In genomic region chr16:23240994-23241393, GRCh38 we compare ENCODE assay signal across 1 cellular context.
TF ChIP-seq lines count a peak whose summit lies in the region.

No MANE protein-coding gene starts in this region.

TF ChIP-seq in HepG2, 621 proteins besides CTCF, POLR2A, EP300 and RAD21 (continued from another document):
- TF ChIP-seq, protein P1, sequence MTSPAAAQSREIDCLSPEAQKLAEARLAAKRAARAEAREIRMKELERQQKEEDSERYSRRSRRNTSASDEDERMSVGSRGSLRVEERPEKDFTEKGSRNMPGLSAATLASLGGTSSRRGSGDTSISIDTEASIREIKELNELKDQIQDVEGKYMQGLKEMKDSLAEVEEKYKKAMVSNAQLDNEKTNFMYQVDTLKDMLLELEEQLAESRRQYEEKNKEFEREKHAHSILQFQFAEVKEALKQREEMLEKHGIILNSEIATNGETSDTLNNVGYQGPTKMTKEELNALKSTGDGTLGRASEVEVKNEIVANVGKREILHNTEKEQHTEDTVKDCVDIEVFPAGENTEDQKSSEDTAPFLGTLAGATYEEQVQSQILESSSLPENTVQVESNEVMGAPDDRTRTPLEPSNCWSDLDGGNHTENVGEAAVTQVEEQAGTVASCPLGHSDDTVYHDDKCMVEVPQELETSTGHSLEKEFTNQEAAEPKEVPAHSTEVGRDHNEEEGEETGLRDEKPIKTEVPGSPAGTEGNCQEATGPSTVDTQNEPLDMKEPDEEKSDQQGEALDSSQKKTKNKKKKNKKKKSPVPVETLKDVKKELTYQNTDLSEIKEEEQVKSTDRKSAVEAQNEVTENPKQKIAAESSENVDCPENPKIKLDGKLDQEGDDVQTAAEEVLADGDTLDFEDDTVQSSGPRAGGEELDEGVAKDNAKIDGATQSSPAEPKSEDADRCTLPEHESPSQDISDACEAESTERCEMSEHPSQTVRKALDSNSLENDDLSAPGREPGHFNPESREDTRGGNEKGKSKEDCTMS (CRISPR knock-in tag; conservative IDR thresholded peaks at IDR 0.05) = no peak
- TF ChIP-seq PITX1 (CRISPR knock-in tag; IDR thresholded peaks at IDR 0.05) (peak; percentile 94), XRCC5 (optimal IDR thresholded peaks at IDR 0.05; ENCODE audit: low read length) (no peak), HMG20A (CRISPR knock-in tag; IDR thresholded peaks at IDR 0.05; ENCODE audit: borderline replicate concordance) (peak; percentile 35; the same call in 1 of the 2 replicates), ISL2 (CRISPR knock-in tag; IDR thresholded peaks at IDR 0.05) (peak; percentile 68; the same call in 1 of the 2 replicates), SOX6 (IDR thresholded peaks at IDR 0.05) (no peak), SOX6 (CRISPR knock-in tag; IDR thresholded peaks at IDR 0.05) (peak; percentile 75), ZNF7 (CRISPR knock-in tag; IDR thresholded peaks at IDR 0.05) (peak; percentile 13; the same call in 1 of the 2 replicates), ZNF512 (CRISPR knock-in tag; IDR thresholded peaks at IDR 0.05) (no peak), TFAP4 (IDR thresholded peaks at IDR 0.05; ENCODE audit: borderline replicate concordance, low read depth) (0 out of 2 replicates have a peak, but pooled peaks have one; percentile 10), FOXO1 (CRISPR knock-in tag; IDR thresholded peaks at IDR 0.05) (no peak), HHEX (CRISPR knock-in tag; IDR thresholded peaks at IDR 0.05) (peak; percentile 95), GZF1 (CRISPR knock-in tag; IDR thresholded peaks at IDR 0.05) (no peak), ZNF713 (CRISPR knock-in tag; IDR thresholded peaks at IDR 0.05) (no peak), ZNF703 (CRISPR knock-in tag; IDR thresholded peaks at IDR 0.05; ENCODE audit: borderline replicate concordance) (no peak; the same call in 1 of the 2 replicates), HNF4A (CRISPR knock-in tag; IDR thresholded peaks at IDR 0.05) (no peak; the same call in 1 of the 2 replicates), ZNF629 (CRISPR knock-in tag; conservative IDR thresholded peaks at IDR 0.05) (no peak), ZBTB42 (CRISPR knock-in tag; IDR thresholded peaks at IDR 0.05) (no peak), ZNF720 (CRISPR knock-in tag; IDR thresholded peaks at IDR 0.05) (no peak), CENPX (CRISPR knock-in tag; IDR thresholded peaks at IDR 0.05) (no peak), EEA1 (CRISPR knock-in tag; IDR thresholded peaks at IDR 0.05; ENCODE audit: borderline replicate concordance) (no peak)
- TF ChIP-seq, protein P2, sequence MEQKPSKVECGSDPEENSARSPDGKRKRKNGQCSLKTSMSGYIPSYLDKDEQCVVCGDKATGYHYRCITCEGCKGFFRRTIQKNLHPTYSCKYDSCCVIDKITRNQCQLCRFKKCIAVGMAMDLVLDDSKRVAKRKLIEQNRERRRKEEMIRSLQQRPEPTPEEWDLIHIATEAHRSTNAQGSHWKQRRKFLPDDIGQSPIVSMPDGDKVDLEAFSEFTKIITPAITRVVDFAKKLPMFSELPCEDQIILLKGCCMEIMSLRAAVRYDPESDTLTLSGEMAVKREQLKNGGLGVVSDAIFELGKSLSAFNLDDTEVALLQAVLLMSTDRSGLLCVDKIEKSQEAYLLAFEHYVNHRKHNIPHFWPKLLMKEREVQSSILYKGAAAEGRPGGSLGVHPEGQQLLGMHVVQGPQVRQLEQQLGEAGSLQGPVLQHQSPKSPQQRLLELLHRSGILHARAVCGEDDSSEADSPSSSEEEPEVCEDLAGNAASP (CRISPR knock-in tag; IDR thresholded peaks at IDR 0.05; ENCODE audit: borderline replicate concordance) = peak; percentile 40; the same call in 1 of the 2 replicates
- TF ChIP-seq, protein P3, sequence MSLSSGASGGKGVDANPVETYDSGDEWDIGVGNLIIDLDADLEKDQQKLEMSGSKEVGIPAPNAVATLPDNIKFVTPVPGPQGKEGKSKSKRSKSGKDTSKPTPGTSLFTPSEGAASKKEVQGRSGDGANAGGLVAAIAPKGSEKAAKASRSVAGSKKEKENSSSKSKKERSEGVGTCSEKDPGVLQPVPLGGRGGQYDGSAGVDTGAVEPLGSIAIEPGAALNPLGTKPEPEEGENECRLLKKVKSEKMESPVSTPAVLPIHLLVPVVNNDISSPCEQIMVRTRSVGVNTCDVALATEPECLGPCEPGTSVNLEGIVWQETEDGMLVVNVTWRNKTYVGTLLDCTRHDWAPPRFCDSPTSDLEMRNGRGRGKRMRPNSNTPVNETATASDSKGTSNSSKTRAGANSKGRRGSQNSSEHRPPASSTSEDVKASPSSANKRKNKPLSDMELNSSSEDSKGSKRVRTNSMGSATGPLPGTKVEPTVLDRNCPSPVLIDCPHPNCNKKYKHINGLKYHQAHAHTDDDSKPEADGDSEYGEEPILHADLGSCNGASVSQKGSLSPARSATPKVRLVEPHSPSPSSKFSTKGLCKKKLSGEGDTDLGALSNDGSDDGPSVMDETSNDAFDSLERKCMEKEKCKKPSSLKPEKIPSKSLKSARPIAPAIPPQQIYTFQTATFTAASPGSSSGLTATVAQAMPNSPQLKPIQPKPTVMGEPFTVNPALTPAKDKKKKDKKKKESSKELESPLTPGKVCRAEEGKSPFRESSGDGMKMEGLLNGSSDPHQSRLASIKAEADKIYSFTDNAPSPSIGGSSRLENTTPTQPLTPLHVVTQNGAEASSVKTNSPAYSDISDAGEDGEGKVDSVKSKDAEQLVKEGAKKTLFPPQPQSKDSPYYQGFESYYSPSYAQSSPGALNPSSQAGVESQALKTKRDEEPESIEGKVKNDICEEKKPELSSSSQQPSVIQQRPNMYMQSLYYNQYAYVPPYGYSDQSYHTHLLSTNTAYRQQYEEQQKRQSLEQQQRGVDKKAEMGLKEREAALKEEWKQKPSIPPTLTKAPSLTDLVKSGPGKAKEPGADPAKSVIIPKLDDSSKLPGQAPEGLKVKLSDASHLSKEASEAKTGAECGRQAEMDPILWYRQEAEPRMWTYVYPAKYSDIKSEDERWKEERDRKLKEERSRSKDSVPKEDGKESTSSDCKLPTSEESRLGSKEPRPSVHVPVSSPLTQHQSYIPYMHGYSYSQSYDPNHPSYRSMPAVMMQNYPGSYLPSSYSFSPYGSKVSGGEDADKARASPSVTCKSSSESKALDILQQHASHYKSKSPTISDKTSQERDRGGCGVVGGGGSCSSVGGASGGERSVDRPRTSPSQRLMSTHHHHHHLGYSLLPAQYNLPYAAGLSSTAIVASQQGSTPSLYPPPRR (CRISPR knock-in tag; IDR thresholded peaks at IDR 0.05; ENCODE audit: borderline replicate concordance) = peak; percentile 98
- TF ChIP-seq, protein P4, sequence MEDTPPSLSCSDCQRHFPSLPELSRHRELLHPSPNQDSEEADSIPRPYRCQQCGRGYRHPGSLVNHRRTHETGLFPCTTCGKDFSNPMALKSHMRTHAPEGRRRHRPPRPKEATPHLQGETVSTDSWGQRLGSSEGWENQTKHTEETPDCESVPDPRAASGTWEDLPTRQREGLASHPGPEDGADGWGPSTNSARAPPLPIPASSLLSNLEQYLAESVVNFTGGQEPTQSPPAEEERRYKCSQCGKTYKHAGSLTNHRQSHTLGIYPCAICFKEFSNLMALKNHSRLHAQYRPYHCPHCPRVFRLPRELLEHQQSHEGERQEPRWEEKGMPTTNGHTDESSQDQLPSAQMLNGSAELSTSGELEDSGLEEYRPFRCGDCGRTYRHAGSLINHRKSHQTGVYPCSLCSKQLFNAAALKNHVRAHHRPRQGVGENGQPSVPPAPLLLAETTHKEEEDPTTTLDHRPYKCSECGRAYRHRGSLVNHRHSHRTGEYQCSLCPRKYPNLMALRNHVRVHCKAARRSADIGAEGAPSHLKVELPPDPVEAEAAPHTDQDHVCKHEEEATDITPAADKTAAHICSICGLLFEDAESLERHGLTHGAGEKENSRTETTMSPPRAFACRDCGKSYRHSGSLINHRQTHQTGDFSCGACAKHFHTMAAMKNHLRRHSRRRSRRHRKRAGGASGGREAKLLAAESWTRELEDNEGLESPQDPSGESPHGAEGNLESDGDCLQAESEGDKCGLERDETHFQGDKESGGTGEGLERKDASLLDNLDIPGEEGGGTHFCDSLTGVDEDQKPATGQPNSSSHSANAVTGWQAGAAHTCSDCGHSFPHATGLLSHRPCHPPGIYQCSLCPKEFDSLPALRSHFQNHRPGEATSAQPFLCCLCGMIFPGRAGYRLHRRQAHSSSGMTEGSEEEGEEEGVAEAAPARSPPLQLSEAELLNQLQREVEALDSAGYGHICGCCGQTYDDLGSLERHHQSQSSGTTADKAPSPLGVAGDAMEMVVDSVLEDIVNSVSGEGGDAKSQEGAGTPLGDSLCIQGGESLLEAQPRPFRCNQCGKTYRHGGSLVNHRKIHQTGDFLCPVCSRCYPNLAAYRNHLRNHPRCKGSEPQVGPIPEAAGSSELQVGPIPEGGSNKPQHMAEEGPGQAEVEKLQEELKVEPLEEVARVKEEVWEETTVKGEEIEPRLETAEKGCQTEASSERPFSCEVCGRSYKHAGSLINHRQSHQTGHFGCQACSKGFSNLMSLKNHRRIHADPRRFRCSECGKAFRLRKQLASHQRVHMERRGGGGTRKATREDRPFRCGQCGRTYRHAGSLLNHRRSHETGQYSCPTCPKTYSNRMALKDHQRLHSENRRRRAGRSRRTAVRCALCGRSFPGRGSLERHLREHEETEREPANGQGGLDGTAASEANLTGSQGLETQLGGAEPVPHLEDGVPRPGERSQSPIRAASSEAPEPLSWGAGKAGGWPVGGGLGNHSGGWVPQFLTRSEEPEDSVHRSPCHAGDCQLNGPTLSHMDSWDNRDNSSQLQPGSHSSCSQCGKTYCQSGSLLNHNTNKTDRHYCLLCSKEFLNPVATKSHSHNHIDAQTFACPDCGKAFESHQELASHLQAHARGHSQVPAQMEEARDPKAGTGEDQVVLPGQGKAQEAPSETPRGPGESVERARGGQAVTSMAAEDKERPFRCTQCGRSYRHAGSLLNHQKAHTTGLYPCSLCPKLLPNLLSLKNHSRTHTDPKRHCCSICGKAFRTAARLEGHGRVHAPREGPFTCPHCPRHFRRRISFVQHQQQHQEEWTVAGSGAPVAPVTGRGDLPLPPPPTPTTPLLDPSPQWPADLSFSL (CRISPR knock-in tag; IDR thresholded peaks at IDR 0.05) = peak; percentile 74
- TF ChIP-seq, protein P5, sequence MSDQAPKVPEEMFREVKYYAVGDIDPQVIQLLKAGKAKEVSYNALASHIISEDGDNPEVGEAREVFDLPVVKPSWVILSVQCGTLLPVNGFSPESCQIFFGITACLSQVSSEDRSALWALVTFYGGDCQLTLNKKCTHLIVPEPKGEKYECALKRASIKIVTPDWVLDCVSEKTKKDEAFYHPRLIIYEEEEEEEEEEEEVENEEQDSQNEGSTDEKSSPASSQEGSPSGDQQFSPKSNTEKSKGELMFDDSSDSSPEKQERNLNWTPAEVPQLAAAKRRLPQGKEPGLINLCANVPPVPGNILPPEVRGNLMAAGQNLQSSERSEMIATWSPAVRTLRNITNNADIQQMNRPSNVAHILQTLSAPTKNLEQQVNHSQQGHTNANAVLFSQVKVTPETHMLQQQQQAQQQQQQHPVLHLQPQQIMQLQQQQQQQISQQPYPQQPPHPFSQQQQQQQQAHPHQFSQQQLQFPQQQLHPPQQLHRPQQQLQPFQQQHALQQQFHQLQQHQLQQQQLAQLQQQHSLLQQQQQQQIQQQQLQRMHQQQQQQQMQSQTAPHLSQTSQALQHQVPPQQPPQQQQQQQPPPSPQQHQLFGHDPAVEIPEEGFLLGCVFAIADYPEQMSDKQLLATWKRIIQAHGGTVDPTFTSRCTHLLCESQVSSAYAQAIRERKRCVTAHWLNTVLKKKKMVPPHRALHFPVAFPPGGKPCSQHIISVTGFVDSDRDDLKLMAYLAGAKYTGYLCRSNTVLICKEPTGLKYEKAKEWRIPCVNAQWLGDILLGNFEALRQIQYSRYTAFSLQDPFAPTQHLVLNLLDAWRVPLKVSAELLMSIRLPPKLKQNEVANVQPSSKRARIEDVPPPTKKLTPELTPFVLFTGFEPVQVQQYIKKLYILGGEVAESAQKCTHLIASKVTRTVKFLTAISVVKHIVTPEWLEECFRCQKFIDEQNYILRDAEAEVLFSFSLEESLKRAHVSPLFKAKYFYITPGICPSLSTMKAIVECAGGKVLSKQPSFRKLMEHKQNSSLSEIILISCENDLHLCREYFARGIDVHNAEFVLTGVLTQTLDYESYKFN (CRISPR knock-in tag; conservative IDR thresholded peaks at IDR 0.05) = peak; percentile 64
- TF ChIP-seq, protein P6, sequence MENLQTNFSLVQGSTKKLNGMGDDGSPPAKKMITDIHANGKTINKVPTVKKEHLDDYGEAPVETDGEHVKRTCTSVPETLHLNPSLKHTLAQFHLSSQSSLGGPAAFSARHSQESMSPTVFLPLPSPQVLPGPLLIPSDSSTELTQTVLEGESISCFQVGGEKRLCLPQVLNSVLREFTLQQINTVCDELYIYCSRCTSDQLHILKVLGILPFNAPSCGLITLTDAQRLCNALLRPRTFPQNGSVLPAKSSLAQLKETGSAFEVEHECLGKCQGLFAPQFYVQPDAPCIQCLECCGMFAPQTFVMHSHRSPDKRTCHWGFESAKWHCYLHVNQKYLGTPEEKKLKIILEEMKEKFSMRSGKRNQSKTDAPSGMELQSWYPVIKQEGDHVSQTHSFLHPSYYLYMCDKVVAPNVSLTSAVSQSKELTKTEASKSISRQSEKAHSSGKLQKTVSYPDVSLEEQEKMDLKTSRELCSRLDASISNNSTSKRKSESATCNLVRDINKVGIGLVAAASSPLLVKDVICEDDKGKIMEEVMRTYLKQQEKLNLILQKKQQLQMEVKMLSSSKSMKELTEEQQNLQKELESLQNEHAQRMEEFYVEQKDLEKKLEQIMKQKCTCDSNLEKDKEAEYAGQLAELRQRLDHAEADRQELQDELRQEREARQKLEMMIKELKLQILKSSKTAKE (CRISPR knock-in tag; IDR thresholded peaks at IDR 0.05; ENCODE audit: borderline replicate concordance) = no peak; the same call in 1 of the 2 replicates
